In the genomic region with DNA sequence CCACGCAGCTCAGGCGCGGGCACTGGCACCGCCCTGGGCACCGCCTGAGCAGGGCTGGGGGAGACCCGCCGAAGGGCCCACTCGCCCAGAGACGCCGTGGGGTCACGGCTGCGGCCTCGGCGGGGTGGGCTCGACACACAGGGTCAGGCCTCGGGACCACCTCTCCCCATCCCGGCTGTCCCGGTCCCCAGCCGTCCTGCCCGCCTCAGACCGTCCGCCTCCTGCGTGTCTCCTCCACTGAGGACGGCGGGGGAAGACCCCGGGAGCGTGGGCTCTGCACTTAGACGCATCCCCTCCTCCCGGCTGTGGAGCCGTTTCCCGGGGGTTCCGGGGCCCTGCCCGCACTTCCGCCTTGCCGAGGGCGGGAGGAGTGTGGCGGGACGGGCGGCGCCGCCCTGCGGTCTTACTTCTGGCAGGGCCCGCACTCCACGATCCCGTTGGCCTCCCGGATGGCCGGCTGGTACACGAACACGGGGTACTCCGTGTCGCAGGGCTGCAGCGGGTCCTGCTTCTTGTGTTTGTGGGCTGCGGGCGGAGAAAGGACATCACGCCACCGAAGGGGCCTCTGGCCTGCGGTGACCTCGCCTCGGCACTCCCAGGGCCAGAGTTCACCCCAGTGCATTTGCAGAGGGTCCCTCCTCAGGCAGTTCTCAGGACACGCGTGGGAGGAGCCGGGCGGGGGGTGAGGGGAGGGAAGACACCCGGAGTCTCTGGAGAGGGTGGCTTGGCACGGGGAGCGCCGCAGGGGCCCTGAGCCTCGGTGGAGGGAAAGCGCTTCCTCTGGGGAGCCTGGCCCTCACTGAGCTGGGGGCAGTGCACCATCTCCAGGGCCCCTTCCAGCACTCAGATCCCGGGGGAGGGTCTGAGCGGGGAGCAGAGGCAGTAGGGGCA, we compare ENCODE assay signal across 8 cellular contexts. TPM values are rescaled to one million over a fixed set of nuclear protein-coding genes. Genes with fewer than 3 reads are reported as not detected.
A peak's percentile ranks its signal among the peaks of the same experiment; 100 is the strongest.
DNase-seq lines count a peak whose midpoint lies in the region; ATAC-seq lines count a peak whose summit lies in the region.

No MANE protein-coding gene starts in this region.

- no peak overlapping the region for H3K4me3 ChIP-seq in NT2/D1 (ENCODE audit: insufficient read length, low read depth)
- peak overlapping the region; percentile 53 for H3K4me3 ChIP-seq in iPS-15b (ENCODE audit: low read depth, low read length)

- ATAC-seq in GM19397 (IDR thresholded peaks at IDR 0.05; ENCODE audit: unreplicated experiment) (peak; percentile 22), HG02588 (IDR thresholded peaks at IDR 0.05; ENCODE audit: unreplicated experiment) (no peak)
- ATAC-seq in activated naive CD4-positive, alpha-beta T cell treated with anti-CD3 and anti-CD28 coated beads, Interleukin-2, amount 50 U/mL, for 72 hours: peak; percentile 14 to 39

- no peaks in the 10 kb centered on the region for H3K9me3 Mint-ChIP-seq in activated naive CD4-positive, alpha-beta T cell treated with anti-CD3 and anti-CD28 coated beads, Interleukin-2, amount 50 U/mL, for 72 hours

- H3K4me1 ChIP-seq in NT2/D1 (ENCODE audit: insufficient read depth, insufficient read length): peaks cover 44% of the 10 kb centered on the region
- no peaks in the 10 kb centered on the region for H3K4me1 ChIP-seq in iPS-15b (ENCODE audit: control insufficient read depth, insufficient read depth, low read length)

- H3K9ac ChIP-seq in NT2/D1 (ENCODE audit: insufficient read length, low read depth) (peak overlapping the region; percentile 7), iPS-15b (ENCODE audit: low read depth, low read length) (no peak overlapping the region)

- H3K9me3 ChIP-seq in NT2/D1 (ENCODE audit: insufficient read depth, low read length) (no peaks in the 10 kb centered on the region), iPS-15b (ENCODE audit: control insufficient read depth, insufficient read depth, low read length) (no peaks in the 10 kb centered on the region)

- H3K36me3 ChIP-seq in NT2/D1 (ENCODE audit: insufficient read depth, insufficient read length, low read length) (no peaks in the 10 kb centered on the region), iPS-15b (ENCODE audit: control insufficient read depth, insufficient read depth, low read length) (no peaks in the 10 kb centered on the region)

- H3K27me3 ChIP-seq in NT2/D1 (ENCODE audit: insufficient read depth, insufficient read length) (no peaks in the 10 kb centered on the region), iPS-15b (ENCODE audit: control insufficient read depth, insufficient read depth, low read length) (peaks cover 2% of the 10 kb centered on the region)

- no peaks in the 10 kb centered on the region for H3K36me3 Mint-ChIP-seq in activated naive CD4-positive, alpha-beta T cell treated with anti-CD3 and anti-CD28 coated beads, Interleukin-2, amount 50 U/mL, for 72 hours

- no peak for DNase-seq in NT2/D1 (ENCODE audit: low read depth, low spot score)
- peak in 1 of 2 donors; percentile 58 for DNase-seq in activated naive CD4-positive, alpha-beta T cell treated with anti-CD3 and anti-CD28 coated beads, Interleukin-2, amount 50 U/mL, for 72 hours (ENCODE audit: low spot score in 2 of 2)
- peak; percentile 49 to 61 for DNase-seq in stimulated activated CD4-positive, alpha-beta T cell treated with anti-CD3 and anti-CD28 coated beads, Interleukin-2, amount 100 ng/mL, for 48 hours
- no peak for DNase-seq in COLO829 (ENCODE audit: low spot score)
- no peak for DNase-seq in NCI-H187 treated with DMSO at 0.1 percent for 48 hours (lab: John Stamatoyannopoulos, UW)

- H3K27ac Mint-ChIP-seq in activated naive CD4-positive, alpha-beta T cell treated with anti-CD3 and anti-CD28 coated beads, Interleukin-2, amount 50 U/mL, for 72 hours: peak overlapping the region; percentile 93 to 94

RNA-seq across cellular contexts. Expression of gene LRTM2, which starts 23.1 kb away (rescaled TPM):
- not detected for total RNA-seq in activated naive CD4-positive, alpha-beta T cell treated with anti-CD3 and anti-CD28 coated beads, Interleukin-2, amount 50 U/mL, for 72 hours

Comparison
In these comparisons a context has a peak if more than half of its experiments do, and no peak if none do; other contexts are left out.
1. DNase-seq: peak in stimulated activated CD4-positive, alpha-beta T cell treated with anti-CD3 and anti-CD28 coated beads, Interleukin-2, amount 100 ng/mL, for 48 hours (2 of 2); none in NT2/D1 (single experiment), COLO829 (single experiment) and NCI-H187 treated with DMSO at 0.1 percent for 48 hours (single experiment).